In the genomic region with DNA sequence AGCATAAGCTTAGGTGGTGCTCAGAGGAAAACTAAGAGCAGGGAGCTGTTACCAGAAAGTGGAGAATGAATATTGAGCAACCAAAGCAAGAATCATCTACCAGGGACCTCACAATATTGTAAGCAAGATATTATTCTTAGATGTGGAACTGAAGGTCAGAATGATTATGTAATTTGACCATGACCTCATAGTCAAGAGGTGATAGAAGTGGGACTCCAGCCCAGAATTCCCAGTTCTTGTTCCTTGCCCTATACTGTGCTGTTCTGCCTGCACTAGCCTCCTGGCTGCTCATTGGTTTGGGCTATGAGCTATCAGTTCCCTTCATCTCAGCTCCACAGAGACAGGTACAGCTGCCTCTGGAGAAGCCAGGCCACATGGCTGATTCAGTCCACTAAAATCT, we compare ENCODE assay signal across 20 cellular contexts.
DNase-seq lines count a peak whose midpoint lies in the region; ATAC-seq and TF ChIP-seq lines count a peak whose summit lies in the region.
"Had no signal": no experiment of that assay in that cellular context is flagged by ENCODE, and none has a peak within 500 bp of the region (broad histone marks: within the 10 kb centered on the region; RNA-seq: fewer than 3 reads in every experiment).

No MANE protein-coding gene starts in this region.

- DNase-seq in Right ventricle myocardium inferior (ENCODE audit: missing footprints) (no peak), right atrium auricular region (ENCODE audit: low spot score) (no peak), fibroblast of mammary gland (ENCODE audit: low read depth) (peak; percentile 74), left lobe of liver (ENCODE audit: low spot score) (no peak), upper lobe of right lung (no peak), HuH-7.5 (ENCODE audit: low spot score) (no peak)
- DNase-seq: activated CD4-positive, alpha-beta T cell treated with anti-CD3 and anti-CD28 coated beads for 48 hours; DND-41; hippocampal formation; MG63; NCI-H1436; NCI-H524 treated with DMSO at 0.1 percent for 48 hours; nucleus accumbens; Peyer's patch; stimulated activated CD4-positive, alpha-beta T cell treated with anti-CD3 and anti-CD28 coated beads, Interleukin-12 subunit alpha, Interleukin-12 subunit beta, amount 100 ng/mL, for 4 hours; T-helper 2 cell had no signal

- H3K36me3 ChIP-seq in right atrium auricular region: no peaks in the 10 kb centered on the region
- no peaks in the 10 kb centered on the region for H3K36me3 ChIP-seq in upper lobe of right lung
- H3K36me3 ChIP-seq: BLaER1, MG63, Peyer's patch had no signal

- intact Hi-C loops in Right ventricle myocardium inferior (cut with DNase I): no loop called here
- intact Hi-C loops in upper lobe of right lung (cut with DNase I): no loop called here

- peaks cover 0 to 29% of the 10 kb centered on the region in 2 donors for H3K4me1 ChIP-seq in right atrium auricular region
- H3K4me1 ChIP-seq in upper lobe of right lung: peaks cover 31% of the 10 kb centered on the region
- H3K4me1 ChIP-seq: BLaER1, Peyer's patch had no signal

- H3K27ac ChIP-seq in right atrium auricular region (no peak overlapping the region), upper lobe of right lung (no peak overlapping the region)
- H3K27ac ChIP-seq: BLaER1, Peyer's patch had no signal

- H3K4me3 ChIP-seq in right atrium auricular region (no peak overlapping the region), fibroblast of mammary gland (ENCODE audit: control insufficient read depth, low read depth, low read length) (no peak overlapping the region), upper lobe of right lung (no peak overlapping the region)
- H3K4me3 ChIP-seq: BLaER1, GM23338, MG63, Peyer's patch had no signal

- ATAC-seq in Right ventricle myocardium inferior (peak; percentile 88), left lobe of liver (peak; percentile 41), upper lobe of right lung (peak; percentile 24), HG03025 (IDR thresholded peaks at IDR 0.05; ENCODE audit: low FRiP score, unreplicated experiment) (no peak), GM18517 (IDR thresholded peaks at IDR 0.05; ENCODE audit: unreplicated experiment) (no peak)
- ATAC-seq: GM23338 had no signal

- TF ChIP-seq CTCF in right atrium auricular region (IDR thresholded peaks at IDR 0.05): no peak
- no peak for TF ChIP-seq CTCF in fibroblast of mammary gland (conservative IDR thresholded peaks at IDR 0.05; ENCODE audit: control insufficient read depth, insufficient read depth, low read depth, low read length)
- no peak for TF ChIP-seq CTCF in upper lobe of right lung (IDR thresholded peaks at IDR 0.05)

- H3K9me3 ChIP-seq in right atrium auricular region (no peaks in the 10 kb centered on the region), upper lobe of right lung (no peaks in the 10 kb centered on the region)
- H3K9me3 ChIP-seq: BLaER1, MG63, Peyer's patch had no signal

- H3K27me3 ChIP-seq in right atrium auricular region (no peaks in the 10 kb centered on the region), upper lobe of right lung (no peaks in the 10 kb centered on the region)
- H3K27me3 ChIP-seq: BLaER1, MG63, Peyer's patch had no signal

Comparison
In these comparisons a context has a peak if more than half of its experiments do, and no peak if none do; other contexts are left out.
1. ATAC-seq: peak in Right ventricle myocardium inferior (single experiment), left lobe of liver (single experiment) and upper lobe of right lung (single experiment); none in HG03025 (single experiment) and GM18517 (single experiment).